11 cellular contexts compared by ENCODE assay signal in genomic region chr4:94562285-94562684, GRCh38.
"Had no signal": no experiment of that assay in that cellular context is flagged by ENCODE, and none has a peak within 500 bp of the region (broad histone marks: within the 10 kb centered on the region; RNA-seq: fewer than 3 reads in every experiment).

No MANE protein-coding gene starts in this region.

- H3K27ac ChIP-seq: body of pancreas, pancreas had no signal

- H3K27me3 ChIP-seq: adrenal gland, body of pancreas, dorsolateral prefrontal cortex, esophagus muscularis mucosa, pancreas had no signal

- DNase-seq: activated B cell treated with CpG ODN at 0.5 μM for 24 hours; activated CD4-positive, alpha-beta T cell treated with anti-CD3 and anti-CD28 coated beads, Interleukin-2, amount 10 ng/mL, durations not matched to agents 7 days and 5 days; activated naive CD4-positive, alpha-beta T cell treated with anti-CD3 and anti-CD28 coated beads, Interleukin-2, amount 10 ng/mL, durations not matched to agents 7 days and 5 days; adrenal gland; body of pancreas; cerebellar nuclear complex; dorsolateral prefrontal cortex; islet precursor cell; pancreas had no signal

- H3K36me3 ChIP-seq: adrenal gland, esophagus muscularis mucosa, pancreas had no signal

- FAIRE-seq: TTC549 had no signal

- H3K9me3 ChIP-seq: adrenal gland, body of pancreas, esophagus muscularis mucosa, pancreas had no signal

- H3K4me3 ChIP-seq: adrenal gland, body of pancreas, dorsolateral prefrontal cortex, esophagus muscularis mucosa, pancreas had no signal

- ATAC-seq: body of pancreas had no signal
